ENCODE assay signal across 10 cellular contexts in genomic region chr7:2158331-2159175, GRCh38.
A peak's percentile ranks its signal among the peaks of the same experiment; 100 is the strongest.
DNase-seq lines count a peak whose midpoint lies in the region; ATAC-seq and TF ChIP-seq lines count a peak whose summit lies in the region.
"Had no signal": no experiment of that assay in that cellular context is flagged by ENCODE, and none has a peak within 500 bp of the region (broad histone marks: within the 10 kb centered on the region; RNA-seq: fewer than 3 reads in every experiment).

No MANE protein-coding gene starts in this region.

- H2AFZ ChIP-seq in H9 (ENCODE audit: low read length) (no peak overlapping the region), OCI-LY1 (ENCODE audit: low read length) (no peak overlapping the region)

- H3K56ac ChIP-seq in H9 (ENCODE audit: insufficient read length, low read depth, low read length) = no peak overlapping the region

- H4K8ac ChIP-seq in H9 (replicated peaks; ENCODE audit: insufficient read length, low read depth, low read length) = no peak overlapping the region

- H3K9me3 ChIP-seq in H9 (ENCODE audit: control insufficient read depth, low read depth, low read length) (no peaks in the 10 kb centered on the region), OCI-LY1 (ENCODE audit: low read length) (no peaks in the 10 kb centered on the region), heart right ventricle (no peaks in the 10 kb centered on the region), sigmoid colon (no peaks in the 10 kb centered on the region)

- peaks cover 5% of the 10 kb centered on the region; the same call in 1 of the 2 replicates for H3F3A ChIP-seq in OCI-LY1 (ENCODE audit: insufficient read depth, low read length)

- H3K4me3 Mint-ChIP-seq in H9 = no peak overlapping the region
- H3K4me3 Mint-ChIP-seq in activated T-helper 17 cell treated with anti-CD3 and anti-CD28 coated beads, Interleukin-2, amount 50 U/mL, for 72 hours = no peak overlapping the region
- H3K4me3 Mint-ChIP-seq: activated CD4-positive, alpha-beta memory T cell treated with anti-CD3 and anti-CD28 coated beads, Interleukin-2, amount 10 ng/mL, durations not matched to agents 7 days and 5 days had no signal

- H2BK15ac ChIP-seq in H9 (ENCODE audit: low read depth, low read length) = no peak overlapping the region

- no peaks in the 10 kb centered on the region for H3K23me2 ChIP-seq in H9 (ENCODE audit: insufficient read length, low read depth, low read length, poor library complexity, severe bottlenecking)

- no peak overlapping the region for H2AK5ac ChIP-seq in H9 (ENCODE audit: insufficient read length, low read length)

- H3K9me2 ChIP-seq in OCI-LY1 (ENCODE audit: low read depth, low read length) = no peaks in the 10 kb centered on the region

- H3K79me1 ChIP-seq in H9 (ENCODE audit: insufficient read depth, low read depth, low read length, poor library complexity, severe bottlenecking) = no peaks in the 10 kb centered on the region

- peaks cover 24 to 43% of the 10 kb centered on the region in 2 experiments for H3K4me1 Mint-ChIP-seq in H9
- no peaks in the 10 kb centered on the region for H3K4me1 Mint-ChIP-seq in activated T-helper 17 cell treated with anti-CD3 and anti-CD28 coated beads, Interleukin-2, amount 50 U/mL, for 72 hours
- H3K4me1 Mint-ChIP-seq: activated CD4-positive, alpha-beta memory T cell treated with anti-CD3 and anti-CD28 coated beads, Interleukin-2, amount 10 ng/mL, durations not matched to agents 7 days and 5 days had no signal

- no peak overlapping the region for H4K91ac ChIP-seq in H9 (ENCODE audit: insufficient read length, low read depth, low read length)

- no peaks in the 10 kb centered on the region for H3K79me2 ChIP-seq in H9 (ENCODE audit: insufficient read depth, low read length)
- no peaks in the 10 kb centered on the region for H3K79me2 ChIP-seq in OCI-LY1 (ENCODE audit: insufficient read depth, low read length)

- no peak overlapping the region for H2BK20ac ChIP-seq in H9 (ENCODE audit: low read depth, low read length, poor library complexity, severe bottlenecking)

- no peak overlapping the region for H3T11ph ChIP-seq in H9 (ENCODE audit: low read length)

- no peak for TF ChIP-seq POLR2A in sigmoid colon (IDR thresholded peaks at IDR 0.05)

- no peak overlapping the region for H2BK5ac ChIP-seq in H9 (ENCODE audit: insufficient read length, low read length)

- no peaks in the 10 kb centered on the region for H3K27me3 ChIP-seq in H9 (ENCODE audit: insufficient read depth, low read length)
- no peaks in the 10 kb centered on the region for H3K27me3 ChIP-seq in OCI-LY1 (ENCODE audit: insufficient read depth, low read length)
- H3K27me3 ChIP-seq in heart right ventricle = no peaks in the 10 kb centered on the region
- H3K27me3 ChIP-seq in sigmoid colon = no peaks in the 10 kb centered on the region

- no peaks in the 10 kb centered on the region for H3K27me3 Mint-ChIP-seq in H9 (ENCODE audit: low read depth)
- no peaks in the 10 kb centered on the region for H3K27me3 Mint-ChIP-seq in activated T-helper 17 cell treated with anti-CD3 and anti-CD28 coated beads, Interleukin-2, amount 50 U/mL, for 72 hours
- H3K27me3 Mint-ChIP-seq: activated CD4-positive, alpha-beta memory T cell treated with anti-CD3 and anti-CD28 coated beads, Interleukin-2, amount 10 ng/mL, durations not matched to agents 7 days and 5 days had no signal

- intact Hi-C loops in heart right ventricle (cut with DNase I) (loop anchor here in 2 of 10 donors (5.0 kb wide), 1 partner anchor 41 kb away; no protein-coding TSS in a partner anchor), sigmoid colon (cut with DNase I) (no loop called here)

- H3K9ac ChIP-seq in H9 (ENCODE audit: extremely low read depth, insufficient read length, low read length) (no peak overlapping the region), OCI-LY1 (ENCODE audit: low read length) (peak overlapping the region; percentile 57)

- no peak overlapping the region for H2BK120ac ChIP-seq in H9 (ENCODE audit: low read depth, low read length, poor library complexity, severe bottlenecking)

- no peak for TF ChIP-seq CTCF in H9 (conservative IDR thresholded peaks at IDR 0.05)
- no peak for TF ChIP-seq CTCF in OCI-LY1 (IDR thresholded peaks at IDR 0.05; ENCODE audit: low read length)
- no peak for TF ChIP-seq CTCF in heart right ventricle (IDR thresholded peaks at IDR 0.05)
- TF ChIP-seq CTCF in sigmoid colon (IDR thresholded peaks at IDR 0.05) = no peak

- H2BK12ac ChIP-seq in H9 (ENCODE audit: insufficient read length, low read depth, low read length) = no peak overlapping the region

- WGBS in H9 (ENCODE audit: extremely low coverage, insufficient read length, low lambda C conversion rate) = no CpG with 5 or more reads among the region's 13 CpGs
- 94 to 96% methylated on average over 13 of the region's 13 CpGs for WGBS in heart right ventricle, 2 donors
- WGBS in sigmoid colon, 2 donors = 77 to 89% methylated on average over 13 of the region's 13 CpGs

- H3K36me3 ChIP-seq in OCI-LY1 (ENCODE audit: insufficient read depth, low read length) (0 out of 2 replicates have a peak, but pooled peaks cover 7% of the 10 kb centered on the region), heart right ventricle (no peaks in the 10 kb centered on the region), sigmoid colon (no peaks in the 10 kb centered on the region)

- peak overlapping the region; percentile 67; the same call in 1 of the 2 replicates for H3K14ac ChIP-seq in H9 (ENCODE audit: insufficient read depth, low read length)

- no peak for TF ChIP-seq EP300 in sigmoid colon (IDR thresholded peaks at IDR 0.05)

- H4K20me1 ChIP-seq in H9 (ENCODE audit: control insufficient read depth, insufficient read depth, insufficient read length) (no peaks in the 10 kb centered on the region), OCI-LY1 (ENCODE audit: insufficient read depth, low read length) (no peaks in the 10 kb centered on the region)

- ATAC-seq in heart right ventricle = peak in 1 of 8 donors; percentile 40
- ATAC-seq in activated T-helper 17 cell treated with anti-CD3 and anti-CD28 coated beads, Interleukin-2, amount 50 U/mL, for 72 hours (replicated peaks) = no peak
- ATAC-seq in GM21737 (IDR thresholded peaks at IDR 0.05; ENCODE audit: unreplicated experiment) = no peak
- ATAC-seq in HG03457 (IDR thresholded peaks at IDR 0.05; ENCODE audit: unreplicated experiment) = no peak
- ATAC-seq in GM18907 (IDR thresholded peaks at IDR 0.05; ENCODE audit: unreplicated experiment) = no peak
- ATAC-seq: K562 had no signal

- H3K18ac ChIP-seq in H9 (ENCODE audit: insufficient read length, low read depth, low read length) = no peak overlapping the region

- H3K36me3 Mint-ChIP-seq in H9 (ENCODE audit: insufficient read depth in 1 of 3, low read depth in 3 of 3) = peaks cover 6 to 14% (median 10%) of the 10 kb centered on the region in 3 experiments; a peak in 5 of 7 replicates
- no peaks in the 10 kb centered on the region for H3K36me3 Mint-ChIP-seq in activated T-helper 17 cell treated with anti-CD3 and anti-CD28 coated beads, Interleukin-2, amount 50 U/mL, for 72 hours (ENCODE audit: low read depth)

- H3K4me3 ChIP-seq in OCI-LY1 (ENCODE audit: low read depth, low read length, poor library complexity, severe bottlenecking) (peak overlapping the region; percentile 2), heart right ventricle (no peak overlapping the region), sigmoid colon (no peak overlapping the region)
- H3K4me3 ChIP-seq: K562 had no signal

- H3K4ac ChIP-seq in H9 (ENCODE audit: low read depth, low read length) = no peak overlapping the region

- H3K4me1 ChIP-seq in H9 (ENCODE audit: insufficient read depth, low read length) (no peaks in the 10 kb centered on the region; the same call in 1 of the 2 replicates), OCI-LY1 (ENCODE audit: insufficient read depth, low read length, severe bottlenecking) (peaks cover 33% of the 10 kb centered on the region), heart right ventricle (peaks cover 8 to 39% (median 25%) of the 10 kb centered on the region in 9 donors), sigmoid colon (peaks cover 0 to 51% (median 45%) of the 10 kb centered on the region in 4 donors)

- H3K4me2 ChIP-seq in H9 (ENCODE audit: insufficient read depth, insufficient read length, low read length) = no peak overlapping the region
- peak overlapping the region; percentile 45 for H3K4me2 ChIP-seq in OCI-LY1 (ENCODE audit: low read length)

- H3K9me3 Mint-ChIP-seq in H9 = peaks cover 3 to 5% of the 10 kb centered on the region in 2 experiments; a peak in 4 of 5 replicates
- no peaks in the 10 kb centered on the region for H3K9me3 Mint-ChIP-seq in activated T-helper 17 cell treated with anti-CD3 and anti-CD28 coated beads, Interleukin-2, amount 50 U/mL, for 72 hours
- H3K9me3 Mint-ChIP-seq: activated CD4-positive, alpha-beta memory T cell treated with anti-CD3 and anti-CD28 coated beads, Interleukin-2, amount 10 ng/mL, durations not matched to agents 7 days and 5 days had no signal

- peak overlapping the region; percentile 80 to 88 (median 81) for H3K27ac Mint-ChIP-seq in H9
- H3K27ac Mint-ChIP-seq in activated T-helper 17 cell treated with anti-CD3 and anti-CD28 coated beads, Interleukin-2, amount 50 U/mL, for 72 hours = no peak overlapping the region
- H3K27ac Mint-ChIP-seq: activated CD4-positive, alpha-beta memory T cell treated with anti-CD3 and anti-CD28 coated beads, Interleukin-2, amount 10 ng/mL, durations not matched to agents 7 days and 5 days had no signal

- H3K23ac ChIP-seq in H9 (ENCODE audit: insufficient read length, low read depth, low read length) = no peak overlapping the region

- H4K5ac ChIP-seq in H9 (ENCODE audit: insufficient read length, low read depth, low read length) = no peak overlapping the region

- DNase-seq in H9 (no peak), heart right ventricle (no peak), sigmoid colon (peak; percentile 49)
- DNase-seq: activated CD4-positive, alpha-beta memory T cell treated with anti-CD3 and anti-CD28 coated beads, Interleukin-2, amount 10 ng/mL, durations not matched to agents 7 days and 5 days had no signal

- H3K27ac ChIP-seq in H9 (ENCODE audit: insufficient read length, low read depth, low read length) (no peak overlapping the region), OCI-LY1 (ENCODE audit: low read depth, low read length, poor library complexity, severe bottlenecking) (peak overlapping the region; percentile 96), heart right ventricle (peak overlapping the region in 9 of 10 donors; percentile 17 to 90 (median 70)), sigmoid colon (peak overlapping the region; percentile 78 to 87 (median 84))
